1 cellular context compared by ENCODE assay signal in genomic region chr19:747432-748273, GRCh38.
TF ChIP-seq lines count a peak whose summit lies in the region.

No MANE protein-coding gene starts in this region.

TF ChIP-seq in H1, 55 proteins besides CTCF, POLR2A, EP300 and RAD21:
- TF ChIP-seq BACH1 (IDR thresholded peaks at IDR 0.05; ENCODE audit: low read length), result no peak
- TF ChIP-seq CHD2 (IDR thresholded peaks at IDR 0.05; ENCODE audit: low read length), result no peak
- no peak for TF ChIP-seq RBBP5 (IDR thresholded peaks at IDR 0.05; ENCODE audit: borderline replicate concordance, low read depth, low read length)
- no peak for TF ChIP-seq SUZ12 (IDR thresholded peaks at IDR 0.05; ENCODE audit: low read length)
- no peak for TF ChIP-seq KDM5A (IDR thresholded peaks at IDR 0.05; ENCODE audit: low read length)
- no peak for TF ChIP-seq FOSL1 (IDR thresholded peaks at IDR 0.05; ENCODE audit: insufficient read depth, low read depth, low read length)
- TF ChIP-seq GTF2F1 (IDR thresholded peaks at IDR 0.05; ENCODE audit: borderline replicate concordance, low read depth, low read length), result no peak
- TF ChIP-seq USF2 (IDR thresholded peaks at IDR 0.05; ENCODE audit: low read length), result no peak
- TF ChIP-seq GABPA (IDR thresholded peaks at IDR 0.05; ENCODE audit: borderline replicate concordance, insufficient read depth, low read length), result no peak
- no peak for TF ChIP-seq MAX (IDR thresholded peaks at IDR 0.05)
- no peak for TF ChIP-seq CBX5 (IDR thresholded peaks at IDR 0.05; ENCODE audit: low read depth, low read length)
- no peak for TF ChIP-seq TAF7 (optimal IDR thresholded peaks at IDR 0.05; ENCODE audit: borderline replicate concordance, low read depth, low read length)
TF ChIP-seq in H1: peak in this region for 0.
